In the genomic region with DNA sequence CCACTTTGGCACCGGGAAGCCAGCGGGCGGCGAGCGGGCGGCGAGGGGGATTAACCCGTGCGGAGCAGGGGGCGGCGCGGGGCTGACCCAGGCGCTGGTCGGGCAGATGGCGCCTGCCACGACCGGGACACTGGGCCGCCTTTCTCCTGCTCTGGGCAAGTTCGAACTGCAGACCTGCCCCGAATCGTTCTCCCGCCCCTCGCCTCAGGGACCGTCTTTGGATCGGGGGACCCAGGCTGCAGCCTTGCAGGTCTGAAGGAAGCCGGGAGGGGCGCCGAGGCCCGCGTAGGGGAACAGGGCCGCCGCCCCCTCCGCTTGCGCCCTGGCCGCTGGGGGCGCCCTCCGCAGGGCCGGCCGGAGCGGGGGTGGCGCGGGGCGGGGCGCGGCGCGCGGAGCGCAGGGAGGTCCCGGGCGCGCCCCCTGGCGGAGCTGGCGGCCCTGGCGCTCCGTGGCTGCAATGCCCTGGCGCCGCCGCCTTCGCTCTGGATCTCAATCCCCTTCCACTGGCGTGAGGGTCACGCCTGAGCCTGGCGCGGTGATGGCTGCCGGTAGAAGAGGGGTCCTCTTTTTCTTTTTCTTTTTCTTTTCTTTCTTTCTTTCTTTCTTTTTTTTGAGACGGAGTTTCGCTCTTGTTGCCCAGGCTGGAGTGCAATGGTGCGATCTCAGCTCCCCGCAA, we compare ENCODE assay signal across 8 cellular contexts. TPM values are rescaled to one million over a fixed set of nuclear protein-coding genes. Genes with fewer than 3 reads are reported as not detected.
DNase-seq lines count a peak whose midpoint lies in the region; ATAC-seq, FAIRE-seq and TF ChIP-seq lines count a peak whose summit lies in the region.

No MANE protein-coding gene starts in this region.

- H2BK120ac ChIP-seq in H1 (replicated peaks; ENCODE audit: low read depth, low read length): no peak overlapping the region
- no peak overlapping the region for H2BK120ac ChIP-seq in mesendoderm (ENCODE audit: low read depth, low read length)

- WGBS in H1 (ENCODE audit: extremely low coverage in 1 of 2, insufficient coverage in 1 of 2, insufficient read length in 1 of 2, insufficient replicate concordance in 2 of 2, low coverage in 1 of 2, low lambda C conversion rate in 2 of 2, missing lambda C conversion rate in 1 of 2), 2 experiments: 19% methylated on average over 22 of the region's 69 CpGs; no CpG with 5 or more reads in 1 of the 2 experiments
- no CpG with 5 or more reads among the region's 69 CpGs for WGBS in mesendoderm (ENCODE audit: extremely low coverage, insufficient coverage, low lambda C conversion rate)

- peak; percentile 78 to 99 (median 86) for TF ChIP-seq CTCF in H1 (IDR thresholded peaks at IDR 0.05; ENCODE audit: control extremely low read depth in 1 of 3, insufficient read depth in 1 of 3, low read depth in 1 of 3, low read length in 3 of 3)

- H4K8ac ChIP-seq in H1 (ENCODE audit: extremely low read depth, insufficient read depth, low read length) (peak overlapping the region; percentile 37; the same call in 1 of the 2 replicates), mesendoderm (ENCODE audit: low read depth, low read length) (no peak overlapping the region)

- H2BK15ac ChIP-seq in H1 (ENCODE audit: low read length) (no peak overlapping the region), mesendoderm (replicated peaks; ENCODE audit: low read depth) (no peak overlapping the region)

- POLR2A ChIA-PET in H1 (lab: Charles Lee; ENCODE audit: partially characterized antibody): interaction anchor here (0.9 to 2.9 kb wide), 6 partner anchors 24 to 266 kb away, joined by 3 to 7 read pairs (median 4); no protein-coding TSS in a partner anchor

- TF ChIP-seq POLR2A in H1 (IDR thresholded peaks at IDR 0.05; ENCODE audit: control extremely low read depth in 1 of 2, low read depth in 2 of 2, low read length in 2 of 2): no peak

- peaks cover 0 to 11% (median 0%) of the 10 kb centered on the region in 4 experiments; a peak in 1 of 8 replicates for H3K36me3 ChIP-seq in H1 (ENCODE audit: control insufficient read depth in 2 of 4, insufficient read depth in 4 of 4, low read length in 3 of 4)
- no peaks in the 10 kb centered on the region for H3K36me3 ChIP-seq in mesendoderm (ENCODE audit: control insufficient read depth, insufficient read depth, low read length)

- peak overlapping the region; percentile 57 for H4K91ac ChIP-seq in H1 (replicated peaks; ENCODE audit: insufficient read length, low read length)

- FAIRE-seq in H1 (lab: Jason Lieb, UNC): no peak

- H3K27ac ChIP-seq in H1 (ENCODE audit: low read depth, low read length): no peak overlapping the region
- H3K27ac ChIP-seq in mesendoderm (ENCODE audit: low read depth, low read length): no peak overlapping the region

- peaks cover 7% of the 10 kb centered on the region; the same call in 1 of the 2 replicates for H3K23me2 ChIP-seq in H1 (ENCODE audit: low read depth, low read length)

- H3K27me3 ChIP-seq in H1 (replicated peaks in 1 of 4; ENCODE audit: control insufficient read depth in 3 of 4, extremely low read depth in 1 of 4, insufficient read depth in 3 of 4, low read length in 3 of 4) (peaks cover 28 to 35% (median 32%) of the 10 kb centered on the region in 4 experiments), mesendoderm (ENCODE audit: insufficient read depth, low read length, poor library complexity) (peaks cover 23% of the 10 kb centered on the region)

- TF ChIP-seq EP300 in H1 (IDR thresholded peaks at IDR 0.05; ENCODE audit: borderline replicate concordance in 1 of 2, low read depth in 2 of 2, low read length in 2 of 2): no peak; a peak in 1 of 3 replicates

- H2AK5ac ChIP-seq in H1 (ENCODE audit: low read depth, low read length): no peak overlapping the region
- no peak overlapping the region for H2AK5ac ChIP-seq in mesendoderm (ENCODE audit: low read length)

- no peaks in the 10 kb centered on the region; a peak in 1 of 4 replicates for H3K9me3 ChIP-seq in H1 (ENCODE audit: insufficient read depth in 2 of 2, low read depth in 1 of 2, low read length in 1 of 2)

- no peaks in the 10 kb centered on the region for H3K79me1 ChIP-seq in H1 (ENCODE audit: low read depth, low read length)
- H3K79me1 ChIP-seq in mesendoderm (ENCODE audit: low read length): no peaks in the 10 kb centered on the region

- peak; percentile 34 for DNase-seq in NCI-H2029 (lab: John Stamatoyannopoulos, UW)
- no peak for DNase-seq in NCI-H2029 treated with DMSO at 0.1 percent for 48 hours (lab: John Stamatoyannopoulos, UW)
- DNase-seq in NCI-H748 treated with DMSO at 0.1 percent for 48 hours (lab: John Stamatoyannopoulos, UW): peak; percentile 55
- peak; percentile 49 to 58 for DNase-seq in activated CD8-positive, alpha-beta memory T cell treated with anti-CD3 and anti-CD28 coated beads for 4 hours (ENCODE audit: low read depth in 2 of 2)
- DNase-seq in H1 (ENCODE audit: low read depth in 1 of 2, low spot score in 2 of 2): peak; percentile 51 to 93
- DNase-seq in mesendoderm: peak; percentile 91
- peak; percentile 69 for DNase-seq in stimulated activated CD8-positive, alpha-beta memory T cell treated with anti-CD3 and anti-CD28 coated beads, Interleukin-12 subunit alpha, Interleukin-12 subunit beta, amount 100 ng/mL, for 4 hours (ENCODE audit: low read depth)

- H3K56ac ChIP-seq in H1 (replicated peaks; ENCODE audit: insufficient read length, low read depth, low read length) (no peak overlapping the region), mesendoderm (ENCODE audit: low read length) (peak overlapping the region; percentile 78)

- H3K23ac ChIP-seq in H1 (ENCODE audit: insufficient read length) (no peak overlapping the region), mesendoderm (ENCODE audit: low read length) (no peak overlapping the region)

- H2BK20ac ChIP-seq in H1 (ENCODE audit: low read length): no peak overlapping the region

- H3K79me2 ChIP-seq in H1 (ENCODE audit: control insufficient read depth in 1 of 2, insufficient read depth in 2 of 2, low read length in 2 of 2) (no peaks in the 10 kb centered on the region), mesendoderm (ENCODE audit: control insufficient read depth, insufficient read depth, low read length) (no peaks in the 10 kb centered on the region)

- H2BK12ac ChIP-seq in H1 (ENCODE audit: low read depth, low read length): no peak overlapping the region

- H4K5ac ChIP-seq in H1 (ENCODE audit: insufficient read length, low read depth, low read length) (no peak overlapping the region), mesendoderm (ENCODE audit: low read length) (no peak overlapping the region)

- H3K18ac ChIP-seq in H1 (ENCODE audit: extremely low read depth, low read length): peak overlapping the region; percentile 60; the same call in 1 of the 2 replicates
- H3K18ac ChIP-seq in mesendoderm (ENCODE audit: low read length): peak overlapping the region; percentile 30

- H2BK5ac ChIP-seq in H1 (ENCODE audit: low read depth, low read length) (no peak overlapping the region), mesendoderm (ENCODE audit: low read length) (no peak overlapping the region)

- no peak overlapping the region for H3K14ac ChIP-seq in H1 (ENCODE audit: insufficient read length)

- H3K4me2 ChIP-seq in H1 (ENCODE audit: insufficient read depth in 1 of 2, low read depth in 2 of 2, low read length in 2 of 2) (peak overlapping the region; percentile 65 to 76), mesendoderm (ENCODE audit: low read length) (peak overlapping the region; percentile 28)

- H3K4ac ChIP-seq in H1 (replicated peaks; ENCODE audit: insufficient read length, low read depth, low read length): no peak overlapping the region
- H3K4ac ChIP-seq in mesendoderm (ENCODE audit: low read depth, low read length): no peak overlapping the region

- H3K4me1 ChIP-seq in H1 (replicated peaks in 1 of 4; ENCODE audit: control insufficient read depth in 3 of 4, insufficient read depth in 4 of 4, low read length in 3 of 4) (peaks cover 4 to 10% (median 6%) of the 10 kb centered on the region in 4 experiments; a peak in 6 of 7 replicates), mesendoderm (ENCODE audit: control insufficient read depth, low read depth, low read length) (peaks cover 7% of the 10 kb centered on the region)

- CTCF ChIA-PET in H1 (lab: Charles Lee; ENCODE audit: partially characterized antibody): interaction anchor here (0.7 to 7.6 kb wide), 15 partner anchors 10 to 263 kb away, joined by 3 to 176 read pairs (median 4); a partner anchor contains a TSS

- peak overlapping the region; percentile 78; the same call in 1 of the 2 replicates for H2AFZ ChIP-seq in H1 (ENCODE audit: low read length)

- peak; percentile 80 for ATAC-seq in HG03159 (IDR thresholded peaks at IDR 0.05; ENCODE audit: unreplicated experiment)

- H4K20me1 ChIP-seq in H1 (replicated peaks in 1 of 2; ENCODE audit: control insufficient read depth in 1 of 2, insufficient read depth in 2 of 2, low read length in 2 of 2): no peaks in the 10 kb centered on the region

- peak overlapping the region; percentile 38 to 70 (median 56) for H3K4me3 ChIP-seq in H1 (ENCODE audit: extremely low read depth in 1 of 4, insufficient read depth in 2 of 4, low read depth in 3 of 4, low read length in 4 of 4)
- H3K4me3 ChIP-seq in mesendoderm (ENCODE audit: low read length): peak overlapping the region; percentile 13

- peak; percentile 21 to 55; a peak in 3 of 4 replicates for TF ChIP-seq RAD21 in H1 (IDR thresholded peaks at IDR 0.05 in 1 of 2, conservative IDR thresholded peaks at IDR 0.05 in 1 of 2; ENCODE audit: low read depth in 2 of 2, low read length in 2 of 2)

- no peak overlapping the region for H3K9ac ChIP-seq in H1 (replicated peaks in 1 of 4; ENCODE audit: extremely low read depth in 1 of 4, low read depth in 3 of 4, low read length in 3 of 4)
- peak overlapping the region; percentile 50 for H3K9ac ChIP-seq in mesendoderm (ENCODE audit: low read length)

TF ChIP-seq in H1, 55 proteins besides CTCF, POLR2A, EP300 and RAD21 (continues in another document):
- TF ChIP-seq RNF2 (IDR thresholded peaks at IDR 0.05; ENCODE audit: borderline replicate concordance, low read depth, low read length, missing control alignments, poor library complexity, severe bottlenecking): no peak
- no peak for TF ChIP-seq CBX8 (IDR thresholded peaks at IDR 0.05; ENCODE audit: borderline replicate concordance, low read depth, low read length)
- no peak for TF ChIP-seq JUN (IDR thresholded peaks at IDR 0.05; ENCODE audit: low read depth, low read length)
- TF ChIP-seq SUZ12 (IDR thresholded peaks at IDR 0.05; ENCODE audit: low read length): no peak
- no peak; the same call in 1 of the 2 replicates for TF ChIP-seq TBP (IDR thresholded peaks at IDR 0.05; ENCODE audit: low read depth, low read length)

RNA-seq across cellular contexts. Expression of a gene that starts 0.4 kb away (rescaled TPM):
- 0.59 and 0.89 TPM in 2 replicates for total RNA-seq in H1 (2021; fragmentation: NEBNext Ultra II Directional; extraction: Animal tissue kit (Norgen Biotek cat#: 25700))
- 0.48 and 0.67 TPM in 2 replicates for polyA plus RNA-seq in H1 (2011; rRNA removed)
- 0.41 TPM for polyA plus RNA-seq in H1 (2011; cell fraction: cytosol; rRNA removed)
- 1.7 TPM for polyA plus RNA-seq in H1 (2011; cell fraction: nucleus; rRNA removed)
- 0.46 to 0.62 TPM (median 0.55 TPM) in 4 replicates for polyA plus RNA-seq in H1 (2012, experiment 1 of 2)
- polyA plus RNA-seq in H1 (2012, experiment 2 of 2): 0.34 TPM
- polyA plus RNA-seq in H1 (2013, experiment 1 of 2): 0.32 TPM
- polyA plus RNA-seq in H1 (2013, experiment 2 of 2): 0.28 TPM
- 0.51 and 0.66 TPM in 2 replicates for polyA minus RNA-seq in H1 (2011; rRNA and poly(A)+ RNA removed)
- polyA minus RNA-seq in H1 (2011; cell fraction: cytosol; rRNA and poly(A)+ RNA removed): 0.73 TPM
- polyA minus RNA-seq in H1 (2011; cell fraction: nucleus; rRNA and poly(A)+ RNA removed): 1.4 TPM
- polyA plus RNA-seq in mesendoderm (2013, experiment 1 of 2): 0.13 TPM
- 0.13 TPM for polyA plus RNA-seq in mesendoderm (2013, experiment 2 of 2)
